In genomic region chr2:124822516-124822915, GRCh38 we compare ENCODE assay signal across 25 cellular contexts.
"Had no signal": no experiment of that assay in that cellular context is flagged by ENCODE, and none has a peak within 500 bp of the region (broad histone marks: within the 10 kb centered on the region; RNA-seq: fewer than 3 reads in every experiment).

No MANE protein-coding gene starts in this region.

- H3K36me3 Mint-ChIP-seq: naive thymus-derived CD4-positive, alpha-beta T cell; natural killer cell treated with Interleukin-12 subunit alpha and Interleukin-12 subunit beta and Interleukin-15 and Interleukin-18, amount 100 ng/mL, for 72 hours; stimulated activated naive B cell treated with anti-CD40 and anti-IgM and Interleukin-4, amounts not matched to agents 10 μg/mL and 1 μg/mL and 100 μg/mL, for 72 hours had no signal

- H3K4me1 Mint-ChIP-seq: naive thymus-derived CD4-positive, alpha-beta T cell; stimulated activated naive B cell treated with anti-CD40 and anti-IgM and Interleukin-4, amounts not matched to agents 10 μg/mL and 1 μg/mL and 100 μg/mL, for 72 hours had no signal

- H3K27ac ChIP-seq: left ventricle myocardium inferior, ovary, right atrium auricular region, right lobe of liver, stomach, testis, thyroid gland, transverse colon, upper lobe of left lung, vagina had no signal

- H3K27me3 Mint-ChIP-seq: natural killer cell treated with Interleukin-12 subunit alpha and Interleukin-12 subunit beta and Interleukin-15 and Interleukin-18, amount 100 ng/mL, for 72 hours; stimulated activated naive B cell treated with anti-CD40 and anti-IgM and Interleukin-4, amounts not matched to agents 10 μg/mL and 1 μg/mL and 100 μg/mL, for 72 hours had no signal

- ATAC-seq: mucosa of descending colon; naive thymus-derived CD4-positive, alpha-beta T cell; natural killer cell treated with Interleukin-12 subunit alpha and Interleukin-12 subunit beta and Interleukin-15 and Interleukin-18, amount 100 ng/mL, for 72 hours; right lobe of liver; stimulated activated naive B cell treated with anti-CD40 and anti-IgM and Interleukin-4, amounts not matched to agents 10 μg/mL and 1 μg/mL and 100 μg/mL, for 72 hours; stimulated activated naive CD8-positive, alpha-beta T cell treated with anti-CD3 and anti-CD28 coated beads, Interleukin-15, Interleukin-2, amounts not matched to agents 100 U/mL and 50 U/mL, for 24 hours had no signal

- H3K27me3 ChIP-seq: ovary, right atrium auricular region, right lobe of liver, stomach, testis, thyroid gland, transverse colon, upper lobe of left lung, vagina had no signal

- H3K4me1 ChIP-seq: left ventricle myocardium inferior, right atrium auricular region, right lobe of liver, stomach, testis, thyroid gland, transverse colon, upper lobe of left lung, vagina had no signal

- H3K9me3 Mint-ChIP-seq: stimulated activated naive B cell treated with anti-CD40 and anti-IgM and Interleukin-4, amounts not matched to agents 10 μg/mL and 1 μg/mL and 100 μg/mL, for 72 hours had no signal

- H3K9me3 ChIP-seq: left ventricle myocardium inferior, mucosa of descending colon, ovary, right atrium auricular region, right lobe of liver, stomach, testis, thyroid gland, transverse colon, upper lobe of left lung, vagina had no signal

- H3K36me3 ChIP-seq: left ventricle myocardium inferior, ovary, right atrium auricular region, right lobe of liver, stomach, thyroid gland, transverse colon, upper lobe of left lung, vagina had no signal

- DNase-seq: hypothalamus; islet precursor cell; left ventricle myocardium inferior; midbrain; mucosa of descending colon; naive thymus-derived CD4-positive, alpha-beta T cell; ovary; right lobe of liver; stimulated activated CD4-positive, alpha-beta T cell treated with anti-CD3 and anti-CD28 coated beads, Interleukin-12 subunit alpha, Interleukin-12 subunit beta, amount 100 ng/mL, for 4 hours; stimulated activated CD4-positive, alpha-beta T cell treated with anti-CD3 and anti-CD28 coated beads, Interleukin-15, amount 100 ng/mL, for 24 hours; stimulated activated CD4-positive, alpha-beta T cell treated with anti-CD3 and anti-CD28 coated beads, Interleukin-2, amount 100 ng/mL, for 24 hours; stimulated activated CD4-positive, alpha-beta T cell treated with anti-CD3 and anti-CD28 coated beads, Interleukin-4, amount 100 ng/mL, for 1 hour; stimulated activated naive B cell treated with anti-CD40 and anti-IgM and Interleukin-4, amounts not matched to agents 10 μg/mL and 1 μg/mL and 100 μg/mL, for 72 hours; stimulated activated naive CD8-positive, alpha-beta T cell treated with anti-CD3 and anti-CD28 coated beads, Interleukin-15, Interleukin-2, amounts not matched to agents 100 U/mL and 50 U/mL, for 24 hours; stomach; testis; thyroid gland; transverse colon; upper lobe of left lung had no signal

- H3K27ac Mint-ChIP-seq: naive thymus-derived CD4-positive, alpha-beta T cell; natural killer cell treated with Interleukin-12 subunit alpha and Interleukin-12 subunit beta and Interleukin-15 and Interleukin-18, amount 100 ng/mL, for 72 hours; progenitor cell of endocrine pancreas; stimulated activated naive B cell treated with anti-CD40 and anti-IgM and Interleukin-4, amounts not matched to agents 10 μg/mL and 1 μg/mL and 100 μg/mL, for 72 hours had no signal

- H3K4me2 ChIP-seq: smooth muscle cell had no signal

- H3K4me3 Mint-ChIP-seq: naive thymus-derived CD4-positive, alpha-beta T cell; natural killer cell treated with Interleukin-12 subunit alpha and Interleukin-12 subunit beta and Interleukin-15 and Interleukin-18, amount 100 ng/mL, for 72 hours; stimulated activated naive B cell treated with anti-CD40 and anti-IgM and Interleukin-4, amounts not matched to agents 10 μg/mL and 1 μg/mL and 100 μg/mL, for 72 hours had no signal

- H3K4me3 ChIP-seq: left ventricle myocardium inferior, lung, mucosa of descending colon, ovary, right atrium auricular region, right lobe of liver, smooth muscle cell, stomach, testis, thyroid gland, transverse colon, upper lobe of left lung, vagina had no signal
